ENCODE assay signal across 1 cellular context in genomic region chr15:59344311-59344710, GRCh38.
TF ChIP-seq lines count a peak whose summit lies in the region.

No MANE protein-coding gene starts in this region.

TF ChIP-seq in H1, 55 proteins besides CTCF, POLR2A, EP300 and RAD21:
- TF ChIP-seq KDM1A (IDR thresholded peaks at IDR 0.05; ENCODE audit: borderline replicate concordance, low read length) (no peak), TAF1 (IDR thresholded peaks at IDR 0.05; ENCODE audit: low read depth, low read length) (no peak), SRF (IDR thresholded peaks at IDR 0.05; ENCODE audit: low read depth, low read length) (no peak), BACH1 (IDR thresholded peaks at IDR 0.05; ENCODE audit: low read length) (no peak), RXRA (IDR thresholded peaks at IDR 0.05; ENCODE audit: insufficient read depth, low read depth, low read length) (no peak)
